Comparison of ENCODE assay signal across 1 cellular context in the genomic region with DNA sequence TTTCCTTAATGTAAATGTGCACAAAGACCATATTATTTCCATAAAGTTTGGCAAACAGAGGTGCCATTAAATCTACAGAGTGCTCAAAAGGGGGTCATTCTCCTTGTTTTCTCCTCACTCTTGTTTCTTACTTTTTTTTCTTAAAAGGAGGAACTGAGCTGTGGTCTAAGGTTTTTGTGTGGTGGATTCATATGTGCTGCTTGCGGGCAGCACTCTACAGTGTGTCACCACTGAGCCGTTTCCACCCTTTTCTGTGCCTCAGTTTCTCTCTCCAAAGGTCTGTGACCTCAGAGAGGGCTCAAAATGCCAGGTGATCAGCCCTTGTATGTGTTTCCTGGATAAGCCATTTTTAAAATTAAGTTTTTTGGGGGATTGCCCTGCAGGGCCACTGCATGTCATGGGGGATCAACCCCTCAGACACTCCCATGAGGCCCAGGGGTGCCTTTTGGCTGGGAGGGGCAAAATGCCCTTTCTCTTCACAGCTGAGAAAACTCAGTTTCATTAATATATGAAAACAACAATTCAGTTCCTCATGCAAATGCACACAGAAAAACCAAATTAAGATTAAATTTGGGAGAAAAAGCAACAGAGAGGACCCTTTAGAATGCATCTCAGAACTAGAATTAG.
TF ChIP-seq lines count a peak whose summit lies in the region.

No MANE protein-coding gene starts in this region.

TF ChIP-seq in GM12878, 131 proteins besides CTCF, POLR2A, EP300 and RAD21 (continued from another document):
- TF ChIP-seq, protein P1, sequence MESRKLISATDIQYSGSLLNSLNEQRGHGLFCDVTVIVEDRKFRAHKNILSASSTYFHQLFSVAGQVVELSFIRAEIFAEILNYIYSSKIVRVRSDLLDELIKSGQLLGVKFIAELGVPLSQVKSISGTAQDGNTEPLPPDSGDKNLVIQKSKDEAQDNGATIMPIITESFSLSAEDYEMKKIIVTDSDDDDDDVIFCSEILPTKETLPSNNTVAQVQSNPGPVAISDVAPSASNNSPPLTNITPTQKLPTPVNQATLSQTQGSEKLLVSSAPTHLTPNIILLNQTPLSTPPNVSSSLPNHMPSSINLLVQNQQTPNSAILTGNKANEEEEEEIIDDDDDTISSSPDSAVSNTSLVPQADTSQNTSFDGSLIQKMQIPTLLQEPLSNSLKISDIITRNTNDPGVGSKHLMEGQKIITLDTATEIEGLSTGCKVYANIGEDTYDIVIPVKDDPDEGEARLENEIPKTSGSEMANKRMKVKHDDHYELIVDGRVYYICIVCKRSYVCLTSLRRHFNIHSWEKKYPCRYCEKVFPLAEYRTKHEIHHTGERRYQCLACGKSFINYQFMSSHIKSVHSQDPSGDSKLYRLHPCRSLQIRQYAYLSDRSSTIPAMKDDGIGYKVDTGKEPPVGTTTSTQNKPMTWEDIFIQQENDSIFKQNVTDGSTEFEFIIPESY (IDR thresholded peaks at IDR 0.05): no peak
